13 cellular contexts compared by ENCODE assay signal in the genomic region with DNA sequence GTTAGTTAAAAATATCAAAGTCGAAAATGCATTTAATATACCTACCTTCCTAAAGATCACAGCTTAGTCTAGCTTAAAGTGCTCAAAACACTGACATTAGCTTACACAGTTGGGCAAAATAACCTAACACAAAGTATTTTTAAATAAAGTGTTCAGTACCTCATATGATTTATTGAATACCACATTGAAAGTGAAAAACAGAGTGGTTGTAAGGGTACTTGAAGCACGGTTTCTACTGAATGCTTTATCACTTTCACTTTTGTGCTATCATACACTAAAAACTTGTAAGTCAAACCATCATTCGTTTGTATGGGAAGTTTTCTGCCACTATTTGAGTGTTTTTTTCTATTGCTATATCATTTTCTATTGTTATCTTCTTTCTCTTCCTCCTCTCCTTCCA.
A peak's percentile ranks its signal among the peaks of the same experiment; 100 is the strongest.
DNase-seq lines count a peak whose midpoint lies in the region; ATAC-seq lines count a peak whose summit lies in the region.
"Had no signal": no experiment of that assay in that cellular context is flagged by ENCODE, and none has a peak within 500 bp of the region (broad histone marks: within the 10 kb centered on the region; RNA-seq: fewer than 3 reads in every experiment).

No MANE protein-coding gene starts in this region.

- ATAC-seq in GM18858 (IDR thresholded peaks at IDR 0.05; ENCODE audit: unreplicated experiment) (peak; percentile 60), GM21515 (IDR thresholded peaks at IDR 0.05; ENCODE audit: unreplicated experiment) (peak; percentile 73), HG03342 (IDR thresholded peaks at IDR 0.05; ENCODE audit: unreplicated experiment) (peak; percentile 84)
- ATAC-seq in central memory CD8-positive, alpha-beta T cell (replicated peaks; ENCODE audit: extremely low read depth, poor library complexity, severe bottlenecking), result no peak

- no peaks in the 10 kb centered on the region for H3K27me3 Mint-ChIP-seq in central memory CD8-positive, alpha-beta T cell
- H3K27me3 Mint-ChIP-seq: CD4-positive, CD25-positive, alpha-beta regulatory T cell had no signal

- no peak overlapping the region for H3K4me3 Mint-ChIP-seq in central memory CD8-positive, alpha-beta T cell
- H3K4me3 Mint-ChIP-seq: CD4-positive, CD25-positive, alpha-beta regulatory T cell; neural crest cell had no signal

- H3K36me3 Mint-ChIP-seq in central memory CD8-positive, alpha-beta T cell (ENCODE audit: insufficient read depth), result peaks cover 4% of the 10 kb centered on the region

- DNase-seq in central memory CD8-positive, alpha-beta T cell (ENCODE audit: low spot score in 2 of 2), result no peak
- no peak for DNase-seq in cortex of kidney (lab: John Stamatoyannopoulos, UW)
- no peak for DNase-seq in activated CD4-positive, CD25-positive, alpha-beta regulatory T cell (lab: John Stamatoyannopoulos, UW)
- DNase-seq in NCI-H524 (lab: John Stamatoyannopoulos, UW), result no peak
- DNase-seq: activated CD8-positive, alpha-beta memory T cell treated with anti-CD3 and anti-CD28 coated beads, Interleukin-2, amount 50 U/mL, for 4 hours; amygdala; NCI-H1930; SHP77 treated with DMSO at 0.1 percent for 48 hours had no signal

- H3K27ac Mint-ChIP-seq in central memory CD8-positive, alpha-beta T cell (ENCODE audit: low read depth), result peak overlapping the region; percentile 64
- H3K27ac Mint-ChIP-seq: CD4-positive, CD25-positive, alpha-beta regulatory T cell had no signal

- H3K4me1 Mint-ChIP-seq in central memory CD8-positive, alpha-beta T cell, result peaks cover 28% of the 10 kb centered on the region
- H3K4me1 Mint-ChIP-seq: neural crest cell had no signal

- H3K9me3 Mint-ChIP-seq in central memory CD8-positive, alpha-beta T cell, result peaks cover 7% of the 10 kb centered on the region
